Comparison of ENCODE assay signal across 18 cellular contexts in the genomic region with DNA sequence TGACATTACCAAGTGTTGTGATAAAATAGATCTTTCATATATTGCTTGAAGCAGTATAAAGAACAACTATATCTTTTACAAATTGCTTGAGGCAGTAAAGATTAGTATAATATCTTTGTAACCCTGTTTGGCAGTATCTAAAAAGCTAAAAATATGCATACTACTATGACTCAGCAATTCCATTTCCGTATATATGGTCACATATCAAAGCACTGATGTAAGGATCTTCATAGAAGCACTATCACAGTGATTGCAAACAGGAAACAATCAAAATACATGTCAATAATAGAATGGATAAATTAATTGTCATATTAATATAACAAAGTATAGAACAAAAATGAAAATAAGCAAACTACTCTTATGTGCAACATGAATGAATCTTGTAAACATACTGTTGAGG.
A peak's percentile ranks its signal among the peaks of the same experiment; 100 is the strongest.
DNase-seq lines count a peak whose midpoint lies in the region; TF ChIP-seq lines count a peak whose summit lies in the region.
"Had no signal": no experiment of that assay in that cellular context is flagged by ENCODE, and none has a peak within 500 bp of the region (broad histone marks: within the 10 kb centered on the region; RNA-seq: fewer than 3 reads in every experiment).

No MANE protein-coding gene starts in this region.

- no peaks in the 10 kb centered on the region for H3K79me2 ChIP-seq in GM23248 (ENCODE audit: insufficient read depth)

- no peaks in the 10 kb centered on the region for H3K27me3 Mint-ChIP-seq in activated CD4-positive, alpha-beta memory T cell treated with anti-CD3 and anti-CD28 coated beads, Interleukin-2, amount 10 ng/mL, durations not matched to agents 7 days and 5 days

- H3K4me1 Mint-ChIP-seq in activated CD4-positive, alpha-beta memory T cell treated with anti-CD3 and anti-CD28 coated beads, Interleukin-2, amount 10 ng/mL, durations not matched to agents 7 days and 5 days: no peaks in the 10 kb centered on the region
- H3K4me1 Mint-ChIP-seq: memory B cell, naive B cell had no signal

- H3K9me2 ChIP-seq in GM23248 (ENCODE audit: insufficient read depth): no peaks in the 10 kb centered on the region

- H3K9me3 ChIP-seq in GM23248 (ENCODE audit: low read depth): no peaks in the 10 kb centered on the region

- H3F3A ChIP-seq in GM23248 (ENCODE audit: insufficient read depth): peaks cover 17% of the 10 kb centered on the region

- POLR2A ChIA-PET in activated CD4-positive, alpha-beta memory T cell treated with anti-CD3 and anti-CD28 coated beads, Interleukin-2, amount 10 ng/mL, durations not matched to agents 7 days and 5 days (lab: Charles Lee): no interaction called here

- DNase-seq in GM23248: peak; percentile 57
- DNase-seq in NCI-H460 (ENCODE audit: extremely low read depth, low read depth): peak; percentile 20
- DNase-seq in astrocyte of the spinal cord (ENCODE audit: low read depth, low spot score): peak; percentile 1
- DNase-seq in non-pigmented ciliary epithelial cell (ENCODE audit: low read depth): peak; percentile 24
- DNase-seq in activated CD4-positive, alpha-beta memory T cell treated with anti-CD3 and anti-CD28 coated beads, Interleukin-2, amount 10 ng/mL, durations not matched to agents 7 days and 5 days: no peak
- no peak for DNase-seq in NCI-H69 (lab: John Stamatoyannopoulos, UW)
- no peak for DNase-seq in lower leg skin (ENCODE audit: low spot score in 2 of 2)
- DNase-seq in LoVo (ENCODE audit: low spot score): no peak
- DNase-seq: activated CD4-positive, alpha-beta T cell treated with anti-CD3 and anti-CD28 coated beads for 48 hours; Caco-2; caudate nucleus; erythroblast; kidney glomerular epithelial cell; naive B cell; NCI-H1930; NCI-H446 treated with DMSO at 0.1 percent for 48 hours; right cardiac atrium had no signal

- H3K36me3 Mint-ChIP-seq in activated CD4-positive, alpha-beta memory T cell treated with anti-CD3 and anti-CD28 coated beads, Interleukin-2, amount 10 ng/mL, durations not matched to agents 7 days and 5 days (ENCODE audit: low read depth): no peaks in the 10 kb centered on the region
- H3K36me3 Mint-ChIP-seq: memory B cell, naive B cell had no signal

- H3K4me3 ChIP-seq in GM23248: no peak overlapping the region
- H3K4me3 ChIP-seq in astrocyte of the spinal cord (ENCODE audit: low read depth, low read length): no peak overlapping the region
- H3K4me3 ChIP-seq in lower leg skin (ENCODE audit: low read depth, poor library complexity, severe bottlenecking): no peak overlapping the region

- H3K36me3 ChIP-seq in GM23248 (ENCODE audit: low read depth): no peaks in the 10 kb centered on the region

- H3K27ac Mint-ChIP-seq in activated CD4-positive, alpha-beta memory T cell treated with anti-CD3 and anti-CD28 coated beads, Interleukin-2, amount 10 ng/mL, durations not matched to agents 7 days and 5 days: no peak overlapping the region
- H3K27ac Mint-ChIP-seq: memory B cell, naive B cell had no signal

- peaks cover 3% of the 10 kb centered on the region for H3K9me3 Mint-ChIP-seq in activated CD4-positive, alpha-beta memory T cell treated with anti-CD3 and anti-CD28 coated beads, Interleukin-2, amount 10 ng/mL, durations not matched to agents 7 days and 5 days

- in situ Hi-C loops in GM23248 (cut with MboI): no loop called here
- in situ Hi-C loops in astrocyte of the spinal cord (cut with HindIII; ENCODE audit: low sequenced_read_pairs): no loop called here

- H2AFZ ChIP-seq in GM23248: 0 out of 2 replicates have a peak overlapping the region, but pooled peaks have one; percentile 24

- no peak overlapping the region for H3K27ac ChIP-seq in GM23248

- H4K20me1 ChIP-seq in GM23248 (ENCODE audit: insufficient read depth): no peaks in the 10 kb centered on the region

- TF ChIP-seq POLR2A in lower leg skin (IDR thresholded peaks at IDR 0.05): no peak

- peaks cover 25% of the 10 kb centered on the region for H3K4me1 ChIP-seq in GM23248 (ENCODE audit: insufficient read depth)
- H3K4me1 ChIP-seq: Caco-2 had no signal

- no peak overlapping the region for H3K9ac ChIP-seq in GM23248

- H3K4me3 Mint-ChIP-seq in activated CD4-positive, alpha-beta memory T cell treated with anti-CD3 and anti-CD28 coated beads, Interleukin-2, amount 10 ng/mL, durations not matched to agents 7 days and 5 days: no peak overlapping the region
- H3K4me3 Mint-ChIP-seq: memory B cell, naive B cell had no signal

- H3K4me2 ChIP-seq in GM23248 (ENCODE audit: unreplicated experiment): peak overlapping the region; percentile 22

- TF ChIP-seq CTCF in astrocyte of the spinal cord (IDR thresholded peaks at IDR 0.05; ENCODE audit: low read depth, low read length) (no peak), lower leg skin (IDR thresholded peaks at IDR 0.05) (no peak)

- CTCF ChIA-PET in activated CD4-positive, alpha-beta memory T cell treated with anti-CD3 and anti-CD28 coated beads, Interleukin-2, amount 10 ng/mL, durations not matched to agents 7 days and 5 days (lab: Charles Lee): no interaction called here

- intact Hi-C loops in lower leg skin (cut with DNase I; ENCODE audit: low total_unique reads): no loop called here

- 6 to 8% methylated on average over 1 of the region's 1 CpG for WGBS in GM23248 (ENCODE audit: low coverage in 1 of 2, low lambda C conversion rate in 2 of 2, missing lambda C conversion rate in 2 of 2), 2 experiments
- whole genome bisulfite sequencing in lower leg skin, 2 donors: 29 to 36% methylated on average over 1 of the region's 1 CpG

- H3K27me3 ChIP-seq in GM23248 (replicated peaks; ENCODE audit: insufficient read depth): no peaks in the 10 kb centered on the region

Comparison
In these comparisons a context has a peak if more than half of its experiments do, and no peak if none do; other contexts are left out.
1. DNase-seq: peak in GM23248 (single experiment), NCI-H460 (single experiment), astrocyte of the spinal cord (single experiment) and non-pigmented ciliary epithelial cell (single experiment); none in activated CD4-positive, alpha-beta memory T cell treated with anti-CD3 and anti-CD28 coated beads, Interleukin-2, amount 10 ng/mL, durations not matched to agents 7 days and 5 days (single experiment), NCI-H69 (single experiment), lower leg skin (0 of 2) and LoVo (single experiment).